In genomic region chr10:77909755-77910375, GRCh38 we compare ENCODE assay signal across 11 cellular contexts. TPM values are rescaled to one million over a fixed set of nuclear protein-coding genes. Genes with fewer than 3 reads are reported as not detected.
DNase-seq lines count a peak whose midpoint lies in the region; TF ChIP-seq lines count a peak whose summit lies in the region.
"Had no signal": no experiment of that assay in that cellular context is flagged by ENCODE, and none has a peak within 500 bp of the region (broad histone marks: within the 10 kb centered on the region; RNA-seq: fewer than 3 reads in every experiment).

No MANE protein-coding gene starts in this region.

- CTCF ChIA-PET in MCF 10A (lab: Yijun Ruan, JAX) = no interaction called here
- CTCF ChIA-PET in mammary epithelial cell (lab: Charles Lee; ENCODE audit: low non-redundant PET) = no interaction called here

- H3K4me1 Mint-ChIP-seq in MCF 10A (ENCODE audit: insufficient read depth, unreplicated experiment) = peaks cover 64% of the 10 kb centered on the region
- no peaks in the 10 kb centered on the region for H3K4me1 Mint-ChIP-seq in T-helper 2 cell treated with Interferon-gamma antibody and Interleukin-4, amounts not matched to agents 5 μg/mL and 100 μg/mL, for 36 hours (ENCODE audit: low read depth)
- H3K4me1 Mint-ChIP-seq in activated CD4-positive, alpha-beta T cell treated with anti-CD3 and anti-CD28 coated beads, Interleukin-2, amount 10 ng/mL, durations not matched to agents 24 days and 14 days = peaks cover 2% of the 10 kb centered on the region
- H3K4me1 Mint-ChIP-seq: activated CD4-positive, alpha-beta memory T cell treated with anti-CD3 and anti-CD28 coated beads, Interleukin-2, amount 10 ng/mL, durations not matched to agents 7 days and 5 days had no signal

- DNase-seq in MCF 10A (ENCODE audit: unreplicated experiment) = no peak
- no peak for DNase-seq in mammary epithelial cell
- no peak for DNase-seq in breast epithelium (ENCODE audit: low spot score in 2 of 2)
- no peak for DNase-seq in NK-92 (lab: John Stamatoyannopoulos, UW; ENCODE audit: unreplicated experiment)
- no peak for DNase-seq in DMS53 treated with DMSO at 0.1 percent for 48 hours (lab: John Stamatoyannopoulos, UW; ENCODE audit: unreplicated experiment)
- no peak for DNase-seq in T-helper 2 cell treated with Interferon-gamma antibody and Interleukin-4, amounts not matched to agents 5 μg/mL and 100 μg/mL, for 36 hours (ENCODE audit: low spot score)
- DNase-seq in activated CD4-positive, alpha-beta T cell treated with anti-CD3 and anti-CD28 coated beads, Interleukin-2, amount 10 ng/mL, durations not matched to agents 24 days and 14 days = no peak
- DNase-seq: activated CD4-positive, alpha-beta memory T cell treated with anti-CD3 and anti-CD28 coated beads, Interleukin-2, amount 10 ng/mL, durations not matched to agents 7 days and 5 days; central memory CD4-positive, alpha-beta T cell; spleen had no signal

- BruUV-seq in MCF 10A (replicated peaks; lab: Mats Ljungman, UMichigan) (no TSS peak), mammary epithelial cell (replicated peaks; lab: Mats Ljungman, UMichigan) (no TSS peak)

- dilution Hi-C loops in mammary epithelial cell (cut with HindIII; ENCODE audit: low sequenced_read_pairs) = loop anchor here (10.0 kb wide), 1 partner anchor 75 kb away; no protein-coding TSS in a partner anchor

- TF ChIP-seq POLR2A in breast epithelium (IDR thresholded peaks at IDR 0.05) = no peak

- H3K27ac Mint-ChIP-seq in MCF 10A (ENCODE audit: low read depth, unreplicated experiment) = peak overlapping the region; percentile 76
- no peak overlapping the region for H3K27ac Mint-ChIP-seq in T-helper 2 cell treated with Interferon-gamma antibody and Interleukin-4, amounts not matched to agents 5 μg/mL and 100 μg/mL, for 36 hours
- H3K27ac Mint-ChIP-seq in activated CD4-positive, alpha-beta T cell treated with anti-CD3 and anti-CD28 coated beads, Interleukin-2, amount 10 ng/mL, durations not matched to agents 24 days and 14 days = no peak overlapping the region
- H3K27ac Mint-ChIP-seq: activated CD4-positive, alpha-beta memory T cell treated with anti-CD3 and anti-CD28 coated beads, Interleukin-2, amount 10 ng/mL, durations not matched to agents 7 days and 5 days had no signal

- peak overlapping the region; percentile 25 for H3K4me3 Mint-ChIP-seq in MCF 10A (ENCODE audit: unreplicated experiment)
- no peak overlapping the region for H3K4me3 Mint-ChIP-seq in T-helper 2 cell treated with Interferon-gamma antibody and Interleukin-4, amounts not matched to agents 5 μg/mL and 100 μg/mL, for 36 hours
- H3K4me3 Mint-ChIP-seq in activated CD4-positive, alpha-beta T cell treated with anti-CD3 and anti-CD28 coated beads, Interleukin-2, amount 10 ng/mL, durations not matched to agents 24 days and 14 days = no peak overlapping the region
- H3K4me3 Mint-ChIP-seq: activated CD4-positive, alpha-beta memory T cell treated with anti-CD3 and anti-CD28 coated beads, Interleukin-2, amount 10 ng/mL, durations not matched to agents 7 days and 5 days had no signal

- in situ Hi-C loops in mammary epithelial cell (cut with MboI; ENCODE audit: low sequenced_read_pairs in 2 of 2) = no loop called here

- H3K27me3 ChIP-seq in mammary epithelial cell (ENCODE audit: insufficient read depth, low read length) (no peaks in the 10 kb centered on the region), breast epithelium (no peaks in the 10 kb centered on the region), liver (ENCODE audit: control insufficient read depth in 4 of 4, insufficient read depth in 4 of 4, low read length in 3 of 4) (no peaks in the 10 kb centered on the region)
- H3K27me3 ChIP-seq: spleen had no signal

- H3K27me3 Mint-ChIP-seq in MCF 10A (ENCODE audit: insufficient read depth, unreplicated experiment) = no peaks in the 10 kb centered on the region
- peaks cover 6% of the 10 kb centered on the region for H3K27me3 Mint-ChIP-seq in T-helper 2 cell treated with Interferon-gamma antibody and Interleukin-4, amounts not matched to agents 5 μg/mL and 100 μg/mL, for 36 hours (ENCODE audit: low read depth)
- H3K27me3 Mint-ChIP-seq in activated CD4-positive, alpha-beta T cell treated with anti-CD3 and anti-CD28 coated beads, Interleukin-2, amount 10 ng/mL, durations not matched to agents 24 days and 14 days = peaks cover 8% of the 10 kb centered on the region
- H3K27me3 Mint-ChIP-seq: activated CD4-positive, alpha-beta memory T cell treated with anti-CD3 and anti-CD28 coated beads, Interleukin-2, amount 10 ng/mL, durations not matched to agents 7 days and 5 days had no signal

- POLR2A ChIA-PET in MCF 10A (lab: Yijun Ruan, JAX) = interaction anchor here (1.2 to 4.3 kb wide), 5 partner anchors 10 to 39 kb away, joined by 3 to 23 read pairs (median 11); no protein-coding TSS in a partner anchor

- intact Hi-C loops in MCF 10A (cut with micrococcal nuclease) = no loop called here
- intact Hi-C loops in mammary epithelial cell (cut with micrococcal nuclease) = no loop called here
- intact Hi-C loops in breast epithelium (cut with DNase I; ENCODE audit: low total_unique reads) = no loop called here
- intact Hi-C loops in activated CD4-positive, alpha-beta T cell treated with anti-CD3 and anti-CD28 coated beads, Interleukin-2, amount 10 ng/mL, durations not matched to agents 24 days and 14 days (cut with micrococcal nuclease) = no loop called here

- H3K4me1 ChIP-seq in mammary epithelial cell (ENCODE audit: insufficient read depth, low read length) (peaks cover 12% of the 10 kb centered on the region), breast epithelium (peaks cover 0 to 20% of the 10 kb centered on the region in 2 donors), liver (ENCODE audit: control insufficient read depth in 4 of 4, insufficient read depth in 4 of 4, low read length in 3 of 4) (peaks cover 3 to 27% (median 19%) of the 10 kb centered on the region in 4 donors)

- H3K27ac ChIP-seq in mammary epithelial cell (ENCODE audit: insufficient read depth, low read depth, low read length) (no peak overlapping the region), breast epithelium (peak overlapping the region; percentile 30 to 40), liver (ENCODE audit: low read depth in 1 of 2, low read length in 2 of 2) (peak overlapping the region; percentile 37 to 47)
- H3K27ac ChIP-seq: spleen had no signal

- H3K4me2 ChIP-seq in mammary epithelial cell (ENCODE audit: insufficient read depth, low read depth, low read length) = no peak overlapping the region

- WGBS in mammary epithelial cell (ENCODE audit: low coverage, missing lambda C conversion rate) = 94% methylated on average over 9 of the region's 10 CpGs
- WGBS in liver = 36% methylated on average over 10 of the region's 10 CpGs

- TF ChIP-seq CTCF in MCF 10A (IDR thresholded peaks at IDR 0.05; ENCODE audit: unreplicated experiment) = no peak
- no peak for TF ChIP-seq CTCF in mammary epithelial cell (conservative IDR thresholded peaks at IDR 0.05 in 1 of 2, IDR thresholded peaks at IDR 0.05 in 1 of 2; ENCODE audit: extremely low read depth in 1 of 2, insufficient read depth in 1 of 2, low read depth in 1 of 2, low read length in 2 of 2)
- TF ChIP-seq CTCF in breast epithelium (IDR thresholded peaks at IDR 0.05) = no peak
- TF ChIP-seq CTCF in liver (IDR thresholded peaks at IDR 0.05; ENCODE audit: low read depth, low read length, missing input control) = no peak

- H2AFZ ChIP-seq in mammary epithelial cell (ENCODE audit: low read depth, low read length) = no peak overlapping the region

- H3K36me3 Mint-ChIP-seq in MCF 10A (ENCODE audit: insufficient read depth, unreplicated experiment) = peaks cover 47% of the 10 kb centered on the region
- H3K36me3 Mint-ChIP-seq in T-helper 2 cell treated with Interferon-gamma antibody and Interleukin-4, amounts not matched to agents 5 μg/mL and 100 μg/mL, for 36 hours (ENCODE audit: low read depth) = no peaks in the 10 kb centered on the region
- H3K36me3 Mint-ChIP-seq in activated CD4-positive, alpha-beta T cell treated with anti-CD3 and anti-CD28 coated beads, Interleukin-2, amount 10 ng/mL, durations not matched to agents 24 days and 14 days (ENCODE audit: low read depth) = no peaks in the 10 kb centered on the region

- H3K79me2 ChIP-seq in mammary epithelial cell (ENCODE audit: insufficient read depth, low read length) = peaks cover 98% of the 10 kb centered on the region

- H4K20me1 ChIP-seq in mammary epithelial cell (ENCODE audit: insufficient read depth, low read length) = peaks cover 2% of the 10 kb centered on the region

- no peak for TF ChIP-seq RAD21 in liver (IDR thresholded peaks at IDR 0.05)

- no peak overlapping the region for H3K4me3 ChIP-seq in mammary epithelial cell (replicated peaks in 1 of 3; ENCODE audit: insufficient read depth in 1 of 3, low read depth in 2 of 3, low read length in 3 of 3)
- no peak overlapping the region for H3K4me3 ChIP-seq in breast epithelium
- no peak overlapping the region for H3K4me3 ChIP-seq in liver (ENCODE audit: low read depth in 1 of 3, low read length in 3 of 3)
- H3K4me3 ChIP-seq: spleen had no signal

- H3K9me3 Mint-ChIP-seq in MCF 10A (ENCODE audit: unreplicated experiment) = no peaks in the 10 kb centered on the region
- no peaks in the 10 kb centered on the region for H3K9me3 Mint-ChIP-seq in T-helper 2 cell treated with Interferon-gamma antibody and Interleukin-4, amounts not matched to agents 5 μg/mL and 100 μg/mL, for 36 hours
- H3K9me3 Mint-ChIP-seq in activated CD4-positive, alpha-beta T cell treated with anti-CD3 and anti-CD28 coated beads, Interleukin-2, amount 10 ng/mL, durations not matched to agents 24 days and 14 days = no peaks in the 10 kb centered on the region
- H3K9me3 Mint-ChIP-seq: activated CD4-positive, alpha-beta memory T cell treated with anti-CD3 and anti-CD28 coated beads, Interleukin-2, amount 10 ng/mL, durations not matched to agents 7 days and 5 days had no signal

- H3K9me3 ChIP-seq in mammary epithelial cell (replicated peaks; ENCODE audit: insufficient read depth, low read length) (no peaks in the 10 kb centered on the region), breast epithelium (no peaks in the 10 kb centered on the region), liver (ENCODE audit: control insufficient read depth in 4 of 4, low read length in 3 of 4) (no peaks in the 10 kb centered on the region)
- H3K9me3 ChIP-seq: spleen had no signal

- H3K9ac ChIP-seq in mammary epithelial cell (ENCODE audit: insufficient read depth, low read length) (no peak overlapping the region), liver (ENCODE audit: low read depth in 1 of 2, low read length in 2 of 2) (peak overlapping the region; percentile 0 to 42)

- H3K36me3 ChIP-seq in mammary epithelial cell (ENCODE audit: insufficient read depth, low read length) (no peaks in the 10 kb centered on the region), breast epithelium (no peaks in the 10 kb centered on the region), liver (ENCODE audit: control insufficient read depth in 4 of 4, insufficient read depth in 3 of 4, low read depth in 1 of 4, low read length in 3 of 4) (no peaks in the 10 kb centered on the region)
- H3K36me3 ChIP-seq: spleen had no signal

RNA-seq across cellular contexts. Expression of gene DLG5, which starts 16.7 kb away (rescaled TPM):
- total RNA-seq in MCF 10A (2022) (126 and 127 TPM in 2 replicates), mammary epithelial cell (10 to 100 TPM; 40.8 to 76.5 TPM), breast epithelium (100 to 1,000 TPM in 2 of 3 donors, 10 to 100 TPM in 1; 43.0 to 192 (median 138) TPM), liver (1 to 10 TPM; 5.4 to 7.1 TPM)
- polyA plus RNA-seq in mammary epithelial cell (31.5 TPM), liver (1 to 10 TPM; 1.2 to 3.7 TPM)
- polyA minus RNA-seq in mammary epithelial cell = 142 TPM
- 5.2 and 5.4 TPM in 2 replicates for total RNA-seq in activated CD4-positive, alpha-beta T cell treated with anti-CD3 and anti-CD28 coated beads, Interleukin-2, amount 10 ng/mL, durations not matched to agents 24 days and 14 days
